ENCODE assay signal across 19 cellular contexts in genomic region chr16:30954993-30955392, GRCh38. TPM values are rescaled to one million over a fixed set of nuclear protein-coding genes. Genes with fewer than 3 reads are reported as not detected.
DNase-seq lines count a peak whose midpoint lies in the region; ATAC-seq and TF ChIP-seq lines count a peak whose summit lies in the region.
"Had no signal": no experiment of that assay in that cellular context is flagged by ENCODE, and none has a peak within 500 bp of the region (broad histone marks: within the 10 kb centered on the region; RNA-seq: fewer than 3 reads in every experiment).

No MANE protein-coding gene starts in this region.

- CTCF ChIA-PET in Calu3 (lab: Charles Lee): interaction anchor here (0.8 kb wide), 1 partner anchor 207 kb away, joined by 4 read pairs; the partner anchor contains the start of gene PHKG2

- H3K9me3 Mint-ChIP-seq in Calu3 (ENCODE audit: low read depth, unreplicated experiment): no peaks in the 10 kb centered on the region
- H3K9me3 Mint-ChIP-seq in nephron progenitor cell: no peaks in the 10 kb centered on the region
- H3K9me3 Mint-ChIP-seq: GM23338 had no signal

- H3K4me3 Mint-ChIP-seq in Calu3 (ENCODE audit: low read depth, unreplicated experiment) (no peak overlapping the region), T-helper 17 cell (no peak overlapping the region), nephron progenitor cell (no peak overlapping the region)
- H3K4me3 Mint-ChIP-seq: GM23338 had no signal

- peaks cover 29% of the 10 kb centered on the region for H3K4me1 Mint-ChIP-seq in Calu3 (ENCODE audit: low read depth, unreplicated experiment)
- peaks cover 28% of the 10 kb centered on the region for H3K4me1 Mint-ChIP-seq in T-helper 17 cell
- peaks cover 45% of the 10 kb centered on the region for H3K4me1 Mint-ChIP-seq in nephron progenitor cell

- no peaks in the 10 kb centered on the region for H3K9me3 ChIP-seq in T-helper 17 cell (ENCODE audit: control insufficient read depth, low read length, poor library complexity, severe bottlenecking)
- H3K9me3 ChIP-seq: A549 had no signal

- ATAC-seq in T-helper 17 cell: no peak
- ATAC-seq in GM19351 (IDR thresholded peaks at IDR 0.05; ENCODE audit: unreplicated experiment): no peak
- ATAC-seq in left ventricle myocardium superior: no peak
- ATAC-seq: A549, GM23338, HCT116 had no signal

- H3K27me3 Mint-ChIP-seq in Calu3 (ENCODE audit: unreplicated experiment) (no peaks in the 10 kb centered on the region), T-helper 17 cell (no peaks in the 10 kb centered on the region), nephron progenitor cell (ENCODE audit: low read depth, poor library complexity) (peaks cover 4% of the 10 kb centered on the region)

- BruUV-seq in Calu3 (replicated peaks; lab: Mats Ljungman, UMichigan): no TSS peak

- H3K27ac Mint-ChIP-seq in Calu3 (ENCODE audit: unreplicated experiment) (peak overlapping the region; percentile 15), T-helper 17 cell (peak overlapping the region; percentile 65), nephron progenitor cell (peak overlapping the region; percentile 83)
- H3K27ac Mint-ChIP-seq: GM23338 had no signal

- TF ChIP-seq CTCF in Calu3 (IDR thresholded peaks at IDR 0.05; ENCODE audit: unreplicated experiment) (no peak), nephron progenitor cell (IDR thresholded peaks at IDR 0.05) (no peak)

- no peak for DNase-seq in Calu3
- DNase-seq in T-helper 17 cell: no peak
- DNase-seq in epidermal melanocyte (ENCODE audit: insufficient read length, low spot score): peak; percentile 7
- no peak for DNase-seq in nephron progenitor cell
- DNase-seq in NCI-H2081 treated with DMSO at 0.1 percent for 48 hours (lab: John Stamatoyannopoulos, UW): no peak
- DNase-seq in NCI-H345 treated with DMSO at 0.1 percent for 48 hours (lab: John Stamatoyannopoulos, UW; ENCODE audit: unreplicated experiment): no peak
- no peak for DNase-seq in left ventricle myocardium superior
- DNase-seq: CD4-positive, alpha-beta memory T cell; EL; NCI-H1417; NCI-H187; NCI-H2227 treated with DMSO at 0.1 percent for 48 hours; NCI-H524; NCI-H82; SHP77 treated with DMSO at 0.1 percent for 48 hours had no signal

- intact Hi-C loops in Calu3 (cut with micrococcal nuclease; ENCODE audit: unreplicated experiment): loop anchor here (10.0 kb wide), 1 partner anchor 910 kb away; no protein-coding TSS in a partner anchor
- intact Hi-C loops in left ventricle myocardium superior (cut with micrococcal nuclease): no loop called here

- H3K36me3 Mint-ChIP-seq in Calu3 (ENCODE audit: insufficient read depth, unreplicated experiment): peaks cover 43% of the 10 kb centered on the region
- peaks cover 2% of the 10 kb centered on the region for H3K36me3 Mint-ChIP-seq in T-helper 17 cell (ENCODE audit: low read depth)
- H3K36me3 Mint-ChIP-seq in nephron progenitor cell (ENCODE audit: low read depth): peaks cover 11% of the 10 kb centered on the region

RNA-seq across cellular contexts. Expression of gene SETD1A, which starts 2.6 kb away (rescaled TPM):
- total RNA-seq in Calu3 (2022) (28.8 and 30.5 TPM in 2 replicates), T-helper 17 cell (10 to 100 TPM; 31.3 to 45.5 TPM), left ventricle myocardium superior (11.0 TPM)

RNA-seq across cellular contexts. Expression of gene ORAI3, which starts 6.1 kb away (rescaled TPM):
- total RNA-seq in Calu3 (2022): 14.7 and 15.4 TPM in 2 replicates
- 1 to 10 TPM; 6.4 to 7.5 TPM for total RNA-seq in T-helper 17 cell
- total RNA-seq in left ventricle myocardium superior: 10.8 TPM

RNA-seq across cellular contexts. Expression of gene HSD3B7, which starts 30.0 kb away (rescaled TPM):
- 25.3 and 29.2 TPM in 2 replicates for total RNA-seq in Calu3 (2022)
- total RNA-seq in T-helper 17 cell: under 1 TPM; 0.21 to 0.60 TPM
- 7.4 TPM for total RNA-seq in left ventricle myocardium superior

RNA-seq across cellular contexts. Expression of gene FBXL19, which starts 31.6 kb away (rescaled TPM):
- 43.2 and 45.7 TPM in 2 replicates for total RNA-seq in Calu3 (2022)
- 10 to 100 TPM; 12.6 to 13.2 TPM for total RNA-seq in T-helper 17 cell
- 5.7 TPM for total RNA-seq in left ventricle myocardium superior

RNA-seq across cellular contexts. Expression of gene STX1B, which starts 55.4 kb away (rescaled TPM):
- total RNA-seq in Calu3 (2022) (0.61 and 1.3 TPM in 2 replicates), T-helper 17 cell (under 1 TPM; 0.27 to 0.47 TPM), left ventricle myocardium superior (0.40 TPM)

Comparison
In these comparisons a context has a peak if more than half of its experiments do, and no peak if none do; other contexts are left out.
1. H3K27ac Mint-ChIP-seq: peak in every context shown above with its lines; median percentile 83 in nephron progenitor cell; 65 in T-helper 17 cell; 15 in Calu3.